ENCODE assay signal across 19 cellular contexts in the genomic region with DNA sequence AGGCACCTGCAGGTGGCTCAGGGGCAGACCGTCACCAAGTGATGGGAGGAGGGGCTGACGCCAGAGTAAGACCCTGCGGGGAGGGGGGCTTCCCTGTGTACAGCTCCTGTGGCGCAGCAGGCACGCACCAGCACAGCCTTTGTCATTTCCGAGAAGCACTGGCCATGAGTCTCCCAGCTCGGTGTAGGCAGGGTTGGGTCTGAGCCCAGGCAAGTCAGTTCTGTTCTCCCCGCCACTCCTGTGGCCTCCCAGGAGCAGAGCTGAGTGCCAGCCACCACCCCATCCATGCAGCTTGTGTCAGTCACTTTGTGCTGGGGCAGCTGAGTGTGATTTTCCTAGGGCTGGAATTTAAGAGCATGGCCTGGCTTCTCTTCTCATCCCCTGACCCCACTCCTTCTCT. TPM values are rescaled to one million over a fixed set of nuclear protein-coding genes. Genes with fewer than 3 reads are reported as not detected.
A peak's percentile ranks its signal among the peaks of the same experiment; 100 is the strongest.
DNase-seq lines count a peak whose midpoint lies in the region; ATAC-seq, FAIRE-seq and TF ChIP-seq lines count a peak whose summit lies in the region.
"Had no signal": no experiment of that assay in that cellular context is flagged by ENCODE, and none has a peak within 500 bp of the region (broad histone marks: within the 10 kb centered on the region; RNA-seq: fewer than 3 reads in every experiment).

No MANE protein-coding gene starts in this region.

- no peak for TF ChIP-seq CTCF in heart left ventricle (IDR thresholded peaks at IDR 0.05)

- H3K36me3 ChIP-seq in heart left ventricle: peaks cover 4 to 100% (median 95%) of the 10 kb centered on the region in 9 donors
- H3K36me3 ChIP-seq in MG63: no peaks in the 10 kb centered on the region; the same call in 1 of the 2 replicates

- intact Hi-C loops in heart left ventricle (cut with DNase I): no loop called here

- 52 to 84% (median 68%) methylated on average over 5 to 8 of the region's 8 CpGs for WGBS in heart left ventricle, 4 donors

- no peaks in the 10 kb centered on the region for H3K27me3 Mint-ChIP-seq in activated naive CD8-positive, alpha-beta T cell treated with anti-CD3 and anti-CD28 coated beads for 36 hours
- H3K27me3 Mint-ChIP-seq in activated naive CD8-positive, alpha-beta T cell treated with anti-CD3 and anti-CD28 coated beads, Interleukin-2, amount 50 U/mL, for 24 hours: no peaks in the 10 kb centered on the region
- H3K27me3 Mint-ChIP-seq: CD4-positive, alpha-beta memory T cell had no signal

- no peak for TF ChIP-seq POLR2A in heart left ventricle (IDR thresholded peaks at IDR 0.05)

- no peaks in the 10 kb centered on the region for H3K27me3 ChIP-seq in heart left ventricle
- no peaks in the 10 kb centered on the region for H3K27me3 ChIP-seq in MG63

- no peaks in the 10 kb centered on the region for H3K9me3 Mint-ChIP-seq in activated naive CD8-positive, alpha-beta T cell treated with anti-CD3 and anti-CD28 coated beads for 36 hours
- H3K9me3 Mint-ChIP-seq in activated naive CD8-positive, alpha-beta T cell treated with anti-CD3 and anti-CD28 coated beads, Interleukin-2, amount 50 U/mL, for 24 hours: no peaks in the 10 kb centered on the region
- H3K9me3 Mint-ChIP-seq: CD4-positive, alpha-beta memory T cell had no signal

- no peaks in the 10 kb centered on the region for H3K4me1 Mint-ChIP-seq in activated naive CD8-positive, alpha-beta T cell treated with anti-CD3 and anti-CD28 coated beads for 36 hours
- H3K4me1 Mint-ChIP-seq in activated naive CD8-positive, alpha-beta T cell treated with anti-CD3 and anti-CD28 coated beads, Interleukin-2, amount 50 U/mL, for 24 hours: peaks cover 2% of the 10 kb centered on the region

- no peak for FAIRE-seq in urothelium cell line (lab: Jason Lieb, UNC)
- FAIRE-seq: A204.1, H1 had no signal

- H3K27ac Mint-ChIP-seq in activated naive CD8-positive, alpha-beta T cell treated with anti-CD3 and anti-CD28 coated beads for 36 hours: peak overlapping the region; percentile 65
- no peak overlapping the region for H3K27ac Mint-ChIP-seq in activated naive CD8-positive, alpha-beta T cell treated with anti-CD3 and anti-CD28 coated beads, Interleukin-2, amount 50 U/mL, for 24 hours

- peak overlapping the region in 7 of 12 donors; percentile 4 to 64 (median 49) for H3K27ac ChIP-seq in heart left ventricle

- no peak overlapping the region for H3K4me3 ChIP-seq in heart left ventricle
- H3K4me3 ChIP-seq in MG63: no peak overlapping the region

- H3K36me3 Mint-ChIP-seq in activated naive CD8-positive, alpha-beta T cell treated with anti-CD3 and anti-CD28 coated beads for 36 hours: peaks cover 18% of the 10 kb centered on the region
- H3K36me3 Mint-ChIP-seq in activated naive CD8-positive, alpha-beta T cell treated with anti-CD3 and anti-CD28 coated beads, Interleukin-2, amount 50 U/mL, for 24 hours (ENCODE audit: low read depth): peaks cover 30% of the 10 kb centered on the region

- H3K4me3 Mint-ChIP-seq in activated naive CD8-positive, alpha-beta T cell treated with anti-CD3 and anti-CD28 coated beads for 36 hours: no peak overlapping the region
- H3K4me3 Mint-ChIP-seq in activated naive CD8-positive, alpha-beta T cell treated with anti-CD3 and anti-CD28 coated beads, Interleukin-2, amount 50 U/mL, for 24 hours: no peak overlapping the region
- H3K4me3 Mint-ChIP-seq: CD4-positive, alpha-beta memory T cell had no signal

- no peak for ATAC-seq in activated naive CD8-positive, alpha-beta T cell treated with anti-CD3 and anti-CD28 coated beads, Interleukin-2, amount 50 U/mL, for 24 hours
- ATAC-seq in heart left ventricle (peak; percentile 74 to 80 (median 76)), GM18511 (IDR thresholded peaks at IDR 0.05; ENCODE audit: unreplicated experiment) (no peak)
- ATAC-seq: Panc1 had no signal

- H3K4me1 ChIP-seq in heart left ventricle: peaks cover 0 to 24% (median 8%) of the 10 kb centered on the region in 12 donors

- DNase-seq in activated naive CD8-positive, alpha-beta T cell treated with anti-CD3 and anti-CD28 coated beads for 36 hours: no peak
- DNase-seq in activated naive CD8-positive, alpha-beta T cell treated with anti-CD3 and anti-CD28 coated beads, Interleukin-2, amount 50 U/mL, for 24 hours: no peak
- DNase-seq in amygdala (lab: John Stamatoyannopoulos, UW) (peak in 30 of 56 donors; percentile 5 to 62 (median 34)), heart left ventricle (peak in 3 of 5 donors; percentile 49 to 71 (median 60)), occipital lobe (lab: John Stamatoyannopoulos, UW) (peak; percentile 56), urothelium cell line (ENCODE audit: low spot score) (no peak), MG63 (no peak)
- DNase-seq: CD4-positive, alpha-beta memory T cell; DMS153; GF-D8; NCI-H1092 treated with DMSO at 0.1 percent for 48 hours; NCI-H1694; NCI-H2081 treated with DMSO at 0.1 percent for 48 hours; NCI-H446 treated with DMSO at 0.1 percent for 48 hours; NCI-H69 had no signal

- no peaks in the 10 kb centered on the region for H3K9me3 ChIP-seq in heart left ventricle
- no peaks in the 10 kb centered on the region for H3K9me3 ChIP-seq in MG63

RNA-seq across cellular contexts. Expression of gene CPSF4, which starts 13.2 kb away (rescaled TPM):
- 10 to 100 TPM; 70.0 to 70.1 TPM for total RNA-seq in activated naive CD8-positive, alpha-beta T cell treated with anti-CD3 and anti-CD28 coated beads for 36 hours
- total RNA-seq in heart left ventricle (10 to 100 TPM; 12.7 to 24.8 (median 16.4) TPM), occipital lobe (24.2 TPM)
- 10 to 100 TPM; 14.1 to 24.3 TPM for polyA plus RNA-seq in heart left ventricle
- total RNA-seq in MG63 (2014; rRNA removed; shearing (Covaris generic); ENCODE audit: low replicate concordance): 9.3 and 15.3 TPM in 2 replicates

RNA-seq across cellular contexts. Expression of gene PTCD1, which starts 13.3 kb away (rescaled TPM):
- 1 to 10 TPM; 5.9 to 9.1 TPM for total RNA-seq in activated naive CD8-positive, alpha-beta T cell treated with anti-CD3 and anti-CD28 coated beads for 36 hours
- total RNA-seq in heart left ventricle: 1 to 10 TPM; 2.1 to 9.0 (median 3.9) TPM
- 1 to 10 TPM; 3.3 to 3.7 TPM for polyA plus RNA-seq in heart left ventricle
- 6.6 TPM for total RNA-seq in occipital lobe
- 6.9 and 7.3 TPM in 2 replicates for total RNA-seq in MG63 (2014; rRNA removed; shearing (Covaris generic); ENCODE audit: low replicate concordance)

RNA-seq across cellular contexts. Expression of gene ATP5MF, which starts 14.0 kb away (rescaled TPM):
- total RNA-seq in activated naive CD8-positive, alpha-beta T cell treated with anti-CD3 and anti-CD28 coated beads for 36 hours: 100 to 1,000 TPM; 457 to 476 TPM
- 1,000 to 10,000 TPM in 2 of 9 donors, 100 to 1,000 TPM in 7; 579 to 6,117 (median 707) TPM for total RNA-seq in heart left ventricle
- 1,000 to 10,000 TPM; 2,714 to 5,384 TPM for polyA plus RNA-seq in heart left ventricle
- 256 TPM for total RNA-seq in occipital lobe
- 1,206 and 1,207 TPM in 2 replicates for total RNA-seq in MG63 (2014; rRNA removed; shearing (Covaris generic); ENCODE audit: low replicate concordance)

RNA-seq across cellular contexts. Expression of gene ZNF789, which starts 20.8 kb away (rescaled TPM):
- total RNA-seq in activated naive CD8-positive, alpha-beta T cell treated with anti-CD3 and anti-CD28 coated beads for 36 hours: 10 to 100 TPM; 12.6 to 14.8 TPM
- total RNA-seq in heart left ventricle (1 to 10 TPM; 2.1 to 5.2 (median 3.2) TPM), occipital lobe (25.3 TPM)
- polyA plus RNA-seq in heart left ventricle: 1 to 10 TPM; 3.3 to 4.4 TPM
- total RNA-seq in MG63 (2014; rRNA removed; shearing (Covaris generic); ENCODE audit: low replicate concordance): 4.2 and 5.0 TPM in 2 replicates

RNA-seq across cellular contexts. Expression of gene BUD31, which starts 43.2 kb away (rescaled TPM):
- total RNA-seq in activated naive CD8-positive, alpha-beta T cell treated with anti-CD3 and anti-CD28 coated beads for 36 hours: 100 to 1,000 TPM; 156 to 162 TPM
- total RNA-seq in heart left ventricle (10 to 100 TPM; 26.1 to 63.6 (median 38.9) TPM), occipital lobe (55.2 TPM)
- 10 to 100 TPM; 66.7 to 87.8 TPM for polyA plus RNA-seq in heart left ventricle
- total RNA-seq in MG63 (2014; rRNA removed; shearing (Covaris generic); ENCODE audit: low replicate concordance): 52.0 and 69.0 TPM in 2 replicates

Comparison
In these comparisons a context has a peak if more than half of its experiments do, and no peak if none do; other contexts are left out.
1. DNase-seq: peak in amygdala (30 of 56), heart left ventricle (3 of 5) and occipital lobe (single experiment); none in activated naive CD8-positive, alpha-beta T cell treated with anti-CD3 and anti-CD28 coated beads for 36 hours (single experiment), activated naive CD8-positive, alpha-beta T cell treated with anti-CD3 and anti-CD28 coated beads, Interleukin-2, amount 50 U/mL, for 24 hours (single experiment), urothelium cell line (single experiment) and MG63 (single experiment).
2. ATAC-seq: peak in heart left ventricle (4 of 4); none in activated naive CD8-positive, alpha-beta T cell treated with anti-CD3 and anti-CD28 coated beads, Interleukin-2, amount 50 U/mL, for 24 hours (single experiment) and GM18511 (single experiment).